In the genomic region with DNA sequence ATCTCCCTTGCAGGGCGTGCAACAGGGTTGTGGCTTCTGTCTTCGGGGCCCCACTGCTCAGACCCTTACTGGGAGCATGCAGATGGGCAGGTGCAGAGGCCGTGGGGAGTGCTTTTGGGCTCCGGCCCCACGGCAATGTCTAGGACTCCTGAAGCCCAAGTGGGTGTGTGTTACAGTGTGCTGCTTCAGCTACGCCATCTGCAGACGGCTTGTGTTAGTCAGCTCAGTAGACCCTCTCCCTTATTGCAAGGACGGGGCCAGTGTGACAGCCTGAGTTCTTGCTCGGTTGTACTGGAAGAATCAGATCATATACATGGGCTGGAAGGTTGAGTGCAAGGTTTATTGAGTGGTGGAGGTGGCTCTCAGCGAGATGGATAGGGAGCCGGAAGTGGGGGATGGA, we compare ENCODE assay signal across 24 cellular contexts.
"Had no signal": no experiment of that assay in that cellular context is flagged by ENCODE, and none has a peak within 500 bp of the region (broad histone marks: within the 10 kb centered on the region; RNA-seq: fewer than 3 reads in every experiment).

No MANE protein-coding gene starts in this region.

- H3K4me3 ChIP-seq: K562, Peyer's patch, SJSA1 had no signal

- H3K4me3 Mint-ChIP-seq: activated CD4-positive, alpha-beta memory T cell treated with anti-CD3 and anti-CD28 coated beads, Interleukin-2, amount 10 ng/mL, durations not matched to agents 7 days and 5 days; activated CD4-positive, alpha-beta T cell treated with anti-CD3 and anti-CD28 coated beads, Interleukin-2, amount 10 ng/mL, durations not matched to agents 24 days and 14 days; activated naive CD4-positive, alpha-beta T cell treated with anti-CD3 and anti-CD28 coated beads, Interleukin-2, amount 10 ng/mL, durations not matched to agents 7 days and 5 days; activated naive CD8-positive, alpha-beta T cell treated with anti-CD3 and anti-CD28 coated beads for 36 hours; activated T-helper 17 cell treated with anti-CD3 and anti-CD28 coated beads, Interleukin-2, amount 50 U/mL, for 72 hours; T-helper 2 cell treated with Interferon-gamma antibody and Interleukin-4, amounts not matched to agents 5 μg/mL and 100 μg/mL, for 36 hours had no signal

- H3K27me3 ChIP-seq: Peyer's patch, SJSA1 had no signal

- H3K4me1 ChIP-seq: Peyer's patch had no signal

- H3K9me3 Mint-ChIP-seq: activated T-helper 17 cell treated with anti-CD3 and anti-CD28 coated beads, Interleukin-2, amount 50 U/mL, for 72 hours had no signal

- H3K9me3 ChIP-seq: Peyer's patch, SJSA1 had no signal

- H3K27ac ChIP-seq: Peyer's patch, RWPE1, SJSA1 had no signal

- H3K4me1 Mint-ChIP-seq: activated CD4-positive, alpha-beta memory T cell treated with anti-CD3 and anti-CD28 coated beads, Interleukin-2, amount 10 ng/mL, durations not matched to agents 7 days and 5 days; activated CD4-positive, alpha-beta T cell treated with anti-CD3 and anti-CD28 coated beads, Interleukin-2, amount 10 ng/mL, durations not matched to agents 24 days and 14 days; activated naive CD4-positive, alpha-beta T cell treated with anti-CD3 and anti-CD28 coated beads, Interleukin-2, amount 10 ng/mL, durations not matched to agents 7 days and 5 days; activated naive CD8-positive, alpha-beta T cell treated with anti-CD3 and anti-CD28 coated beads for 36 hours; activated T-helper 17 cell treated with anti-CD3 and anti-CD28 coated beads, Interleukin-2, amount 50 U/mL, for 72 hours had no signal

- DNase-seq: activated CD4-positive, alpha-beta memory T cell treated with anti-CD3 and anti-CD28 coated beads, Interleukin-2, amount 10 ng/mL, durations not matched to agents 7 days and 5 days; activated CD4-positive, alpha-beta T cell treated with anti-CD3 and anti-CD28 coated beads, Interleukin-2, amount 10 ng/mL, durations not matched to agents 24 days and 14 days; activated CD4-positive, CD25-positive, alpha-beta regulatory T cell treated with anti-CD3 and anti-CD28 coated beads, Interleukin-2, amount 50 U/mL, for 72 hours; activated gamma-delta T cell treated with Interleukin-2 at 50 U/mL for 16 hours; activated naive CD4-positive, alpha-beta T cell treated with anti-CD3 and anti-CD28 coated beads, Interleukin-2, amount 10 ng/mL, durations not matched to agents 7 days and 5 days; activated naive CD8-positive, alpha-beta T cell treated with anti-CD3 and anti-CD28 coated beads for 36 hours; activated T-cell treated with anti-CD3 and anti-CD28 coated beads for 4 hours; activated T-cell treated with anti-CD3 and anti-CD28 coated beads, Interleukin-2, amount 50 U/mL, for 48 hours; caudate nucleus; Kasumi-1; NCI-H1092; NCI-H1417; NCI-H2029; NCI-H510A treated with DMSO at 0.1 percent for 48 hours; NCI-H69; NK-92 treated with Interleukin-12 subunit alpha and Interleukin-12 subunit beta, amount 100 ng/mL, for 24 hours; Peyer's patch; Right ventricle myocardium superior; SW 1271 had no signal

- H3K27me3 Mint-ChIP-seq: activated CD4-positive, alpha-beta memory T cell treated with anti-CD3 and anti-CD28 coated beads, Interleukin-2, amount 10 ng/mL, durations not matched to agents 7 days and 5 days; activated CD4-positive, alpha-beta T cell treated with anti-CD3 and anti-CD28 coated beads, Interleukin-2, amount 10 ng/mL, durations not matched to agents 24 days and 14 days; activated naive CD4-positive, alpha-beta T cell treated with anti-CD3 and anti-CD28 coated beads, Interleukin-2, amount 10 ng/mL, durations not matched to agents 7 days and 5 days; activated naive CD8-positive, alpha-beta T cell treated with anti-CD3 and anti-CD28 coated beads for 36 hours; activated T-helper 17 cell treated with anti-CD3 and anti-CD28 coated beads, Interleukin-2, amount 50 U/mL, for 72 hours had no signal

- H3K27ac Mint-ChIP-seq: activated CD4-positive, alpha-beta memory T cell treated with anti-CD3 and anti-CD28 coated beads, Interleukin-2, amount 10 ng/mL, durations not matched to agents 7 days and 5 days; activated CD4-positive, alpha-beta T cell treated with anti-CD3 and anti-CD28 coated beads, Interleukin-2, amount 10 ng/mL, durations not matched to agents 24 days and 14 days; activated naive CD4-positive, alpha-beta T cell treated with anti-CD3 and anti-CD28 coated beads, Interleukin-2, amount 10 ng/mL, durations not matched to agents 7 days and 5 days; activated naive CD8-positive, alpha-beta T cell treated with anti-CD3 and anti-CD28 coated beads for 36 hours; activated T-helper 17 cell treated with anti-CD3 and anti-CD28 coated beads, Interleukin-2, amount 50 U/mL, for 72 hours; T-helper 2 cell treated with Interferon-gamma antibody and Interleukin-4, amounts not matched to agents 5 μg/mL and 100 μg/mL, for 36 hours had no signal
